Comparison of ENCODE assay signal across 30 cellular contexts in genomic region chr10:12842310-12842709, GRCh38.
"Had no signal": no experiment of that assay in that cellular context is flagged by ENCODE, and none has a peak within 500 bp of the region (broad histone marks: within the 10 kb centered on the region; RNA-seq: fewer than 3 reads in every experiment).

No MANE protein-coding gene starts in this region.

- H3K4me3 Mint-ChIP-seq: activated CD8-positive, alpha-beta T cell treated with anti-CD3 and anti-CD28 coated beads for 36 hours; activated naive CD8-positive, alpha-beta T cell; activated T-cell treated with anti-CD3 and anti-CD28 coated beads, Interleukin-2, amount 50 U/mL, for 4 hours; activated T-helper 17 cell treated with anti-CD3 and anti-CD28 coated beads, Interleukin-2, amount 50 U/mL, for 72 hours; T-helper 17 cell; T-helper 2 cell treated with Interferon-gamma antibody and Interleukin-4, amounts not matched to agents 5 μg/mL and 100 μg/mL, for 36 hours had no signal

- H3K27me3 ChIP-seq: brain microvascular endothelial cell, colonic mucosa, esophagus squamous epithelium, gastroesophageal sphincter had no signal

- DNase-seq: activated CD4-positive, alpha-beta T cell treated with anti-CD3 and anti-CD28 coated beads for 1 hour; activated CD4-positive, alpha-beta T cell treated with anti-CD3 and anti-CD28 coated beads for 4 hours; activated CD4-positive, alpha-beta T cell treated with anti-CD3 and anti-CD28 coated beads, Interleukin-2, amount 50 U/mL, for 1 hour; activated CD4-positive, alpha-beta T cell treated with anti-CD3 and anti-CD28 coated beads, Interleukin-2, amount 50 U/mL, for 48 hours; activated CD4-positive, CD25-positive, alpha-beta regulatory T cell; activated CD8-positive, alpha-beta memory T cell treated with anti-CD3 and anti-CD28 coated beads for 24 hours; activated CD8-positive, alpha-beta T cell treated with anti-CD3 and anti-CD28 coated beads for 36 hours; activated effector memory CD4-positive, alpha-beta T cell treated with Interleukin-2 at 50 U/mL for 16 hours; activated gamma-delta T cell treated with Interleukin-2 at 50 U/mL for 16 hours; activated naive CD4-positive, alpha-beta T cell treated with anti-CD3 and anti-CD28 coated beads, Interleukin-2, amount 50 U/mL, for 16 hours; activated naive CD4-positive, alpha-beta T cell treated with Interleukin-2 at 50 U/mL for 16 hours; activated T-cell treated with anti-CD3 and anti-CD28 coated beads, Interleukin-2, amount 50 U/mL, for 4 hours; amniotic stem cell; anterior cingulate cortex; brain microvascular endothelial cell; colonic mucosa; effector CD8-positive, alpha-beta T cell; esophagus squamous epithelium; foreskin melanocyte; T-helper 1 cell; T-helper 17 cell had no signal

- H3K36me3 ChIP-seq: brain microvascular endothelial cell, colonic mucosa, esophagus squamous epithelium, gastroesophageal sphincter had no signal

- H3K27ac ChIP-seq: brain microvascular endothelial cell, colonic mucosa, epithelial cell of prostate, gastroesophageal sphincter had no signal

- H3K4me1 ChIP-seq: colonic mucosa had no signal

- H3K9me3 Mint-ChIP-seq: activated CD8-positive, alpha-beta T cell treated with anti-CD3 and anti-CD28 coated beads for 36 hours; activated T-cell treated with anti-CD3 and anti-CD28 coated beads, Interleukin-2, amount 50 U/mL, for 4 hours; activated T-helper 17 cell treated with anti-CD3 and anti-CD28 coated beads, Interleukin-2, amount 50 U/mL, for 72 hours; T-helper 2 cell treated with Interferon-gamma antibody and Interleukin-4, amounts not matched to agents 5 μg/mL and 100 μg/mL, for 36 hours had no signal

- H3K4me1 Mint-ChIP-seq: activated T-helper 17 cell treated with anti-CD3 and anti-CD28 coated beads, Interleukin-2, amount 50 U/mL, for 72 hours had no signal

- H3K9me3 ChIP-seq: colonic mucosa, esophagus squamous epithelium, gastroesophageal sphincter had no signal

- H3K27ac Mint-ChIP-seq: activated CD8-positive, alpha-beta T cell treated with anti-CD3 and anti-CD28 coated beads for 36 hours; activated naive CD8-positive, alpha-beta T cell; activated T-helper 17 cell treated with anti-CD3 and anti-CD28 coated beads, Interleukin-2, amount 50 U/mL, for 72 hours; T-helper 17 cell; T-helper 2 cell treated with Interferon-gamma antibody and Interleukin-4, amounts not matched to agents 5 μg/mL and 100 μg/mL, for 36 hours had no signal

- FAIRE-seq: astrocyte, bronchial epithelial cell, endometrium, endothelial cell of umbilical vein had no signal

- H3K4me3 ChIP-seq: colonic mucosa, esophagus squamous epithelium, gastroesophageal sphincter had no signal

- ATAC-seq: activated CD8-positive, alpha-beta T cell treated with anti-CD3 and anti-CD28 coated beads for 36 hours; activated T-cell treated with anti-CD3 and anti-CD28 coated beads, Interleukin-2, amount 50 U/mL, for 4 hours; activated T-helper 17 cell treated with anti-CD3 and anti-CD28 coated beads, Interleukin-2, amount 50 U/mL, for 72 hours; gastroesophageal sphincter; T-helper 17 cell had no signal

- H3K36me3 Mint-ChIP-seq: activated naive CD8-positive, alpha-beta T cell had no signal
